ENCODE assay signal across 12 cellular contexts in the genomic region with DNA sequence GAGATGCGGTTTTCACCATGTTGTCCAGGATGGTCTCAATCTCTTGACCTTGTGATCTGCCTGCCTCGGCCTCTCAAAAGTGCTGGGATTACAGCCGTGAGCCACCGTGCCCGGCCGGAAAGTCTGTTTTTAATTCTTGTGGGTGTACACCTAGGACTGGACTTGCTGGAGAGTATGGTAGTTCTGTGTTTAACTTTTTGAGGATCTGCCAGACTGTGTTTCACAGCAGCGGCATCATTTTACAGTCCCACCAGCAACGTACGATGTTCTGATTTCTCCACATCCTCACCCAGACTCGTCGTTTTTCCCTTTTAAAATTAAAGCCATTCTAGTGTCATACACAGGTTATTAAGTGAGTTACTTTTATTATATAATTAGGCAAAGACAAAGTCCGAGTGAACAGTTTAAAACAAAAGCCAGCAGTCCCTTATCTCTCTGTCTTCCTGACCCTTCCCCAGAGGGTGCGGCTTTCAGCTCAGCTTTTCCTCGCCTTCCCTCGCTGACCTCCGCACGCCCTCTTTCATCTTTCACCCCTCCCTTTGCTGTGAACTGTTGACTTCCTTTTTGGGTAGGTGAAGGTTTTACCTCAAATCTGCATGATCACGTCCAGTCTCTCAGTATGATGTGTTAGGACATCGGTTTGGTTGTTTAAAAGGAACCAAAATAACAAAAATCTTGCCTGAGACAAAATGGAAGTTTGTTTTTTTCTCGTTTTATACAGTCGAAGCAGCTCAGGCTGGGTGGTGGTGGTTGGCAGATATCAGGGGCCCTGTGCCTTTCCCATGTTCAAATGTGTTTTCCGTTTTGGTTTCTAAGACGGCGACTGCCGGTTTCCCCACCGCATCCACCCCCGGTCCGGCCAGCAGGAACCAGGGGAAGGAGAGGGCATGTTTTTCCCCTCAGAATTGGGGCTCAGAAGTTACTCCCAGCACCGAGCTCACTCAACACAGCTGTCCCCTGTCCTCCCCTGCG. TPM values are rescaled to one million over a fixed set of nuclear protein-coding genes. Genes with fewer than 3 reads are reported as not detected.
A peak's percentile ranks its signal among the peaks of the same experiment; 100 is the strongest.
DNase-seq lines count a peak whose midpoint lies in the region; ATAC-seq and TF ChIP-seq lines count a peak whose summit lies in the region.
"Had no signal": no experiment of that assay in that cellular context is flagged by ENCODE, and none has a peak within 500 bp of the region (broad histone marks: within the 10 kb centered on the region; RNA-seq: fewer than 3 reads in every experiment).

No MANE protein-coding gene starts in this region.

- DNase-seq in GM12864 (ENCODE audit: low read depth) (peak; percentile 34), psoas muscle (no peak), glomerular visceral epithelial cell (ENCODE audit: extremely low spot score) (no peak), dorsolateral prefrontal cortex (no peak)
- DNase-seq in effector memory CD8-positive, alpha-beta T cell, result peak in 1 of 3 experiments; percentile 6
- DNase-seq in effector CD8-positive, alpha-beta T cell (lab: John Stamatoyannopoulos, UW), result no peak
- DNase-seq: EL, NCI-H774 had no signal

- H3K4me1 Mint-ChIP-seq in T-helper 1 cell treated with Interleukin-12 subunit alpha and Interleukin-12 subunit beta and Interleukin-4 antibody, amounts not matched to agents 30 μg/mL and 1 μg/mL, for 36 hours (ENCODE audit: low read depth), result peaks cover 19% of the 10 kb centered on the region
- peaks cover 9 to 10% of the 10 kb centered on the region in 2 donors for H3K4me1 Mint-ChIP-seq in effector memory CD8-positive, alpha-beta T cell (ENCODE audit: low read depth in 2 of 2)

- no peaks in the 10 kb centered on the region for H3K27me3 ChIP-seq in psoas muscle (ENCODE audit: insufficient read depth in 3 of 3, low read length in 2 of 3)
- no peaks in the 10 kb centered on the region for H3K27me3 ChIP-seq in dorsolateral prefrontal cortex

- H3K36me3 ChIP-seq in psoas muscle (ENCODE audit: insufficient read depth in 1 of 2, low read depth in 1 of 2), result peaks cover 0 to 83% of the 10 kb centered on the region in 2 donors

- ATAC-seq in effector memory CD8-positive, alpha-beta T cell (replicated peaks), result peak; percentile 76
- ATAC-seq in psoas muscle (no peak), GM19455 (IDR thresholded peaks at IDR 0.05; ENCODE audit: unreplicated experiment) (no peak)

- H3K4me1 ChIP-seq in psoas muscle, result no peaks in the 10 kb centered on the region

- no peaks in the 10 kb centered on the region for H3K27me3 Mint-ChIP-seq in T-helper 1 cell treated with Interleukin-12 subunit alpha and Interleukin-12 subunit beta and Interleukin-4 antibody, amounts not matched to agents 30 μg/mL and 1 μg/mL, for 36 hours (ENCODE audit: low read depth)
- no peaks in the 10 kb centered on the region for H3K27me3 Mint-ChIP-seq in effector memory CD8-positive, alpha-beta T cell

- TF ChIP-seq CTCF in GM12864 (IDR thresholded peaks at IDR 0.05; ENCODE audit: low read depth, low read length, missing control alignments), result no peak
- TF ChIP-seq CTCF in psoas muscle (IDR thresholded peaks at IDR 0.05), result no peak
- TF ChIP-seq CTCF in dorsolateral prefrontal cortex (IDR thresholded peaks at IDR 0.05 in 54 of 56, conservative IDR thresholded peaks at IDR 0.05 in 2 of 56; ENCODE audit: low read depth in 1 of 56, partially characterized antibody in 56 of 56), result no peak

- H3K27ac ChIP-seq in psoas muscle (no peak overlapping the region), dorsolateral prefrontal cortex (peak overlapping the region in 1 of 59 donors; percentile 14)
- H3K27ac ChIP-seq: VCaP had no signal

- peaks cover 6% of the 10 kb centered on the region for H3K36me3 Mint-ChIP-seq in T-helper 1 cell treated with Interleukin-12 subunit alpha and Interleukin-12 subunit beta and Interleukin-4 antibody, amounts not matched to agents 30 μg/mL and 1 μg/mL, for 36 hours (ENCODE audit: low read depth)
- peaks cover 13% of the 10 kb centered on the region for H3K36me3 Mint-ChIP-seq in effector memory CD8-positive, alpha-beta T cell (ENCODE audit: insufficient read depth)

- H3K4me3 Mint-ChIP-seq in T-helper 1 cell treated with Interleukin-12 subunit alpha and Interleukin-12 subunit beta and Interleukin-4 antibody, amounts not matched to agents 30 μg/mL and 1 μg/mL, for 36 hours, result peak overlapping the region; percentile 67
- H3K4me3 Mint-ChIP-seq in effector memory CD8-positive, alpha-beta T cell, result peak overlapping the region; percentile 77 to 80

- H3K9me3 Mint-ChIP-seq in T-helper 1 cell treated with Interleukin-12 subunit alpha and Interleukin-12 subunit beta and Interleukin-4 antibody, amounts not matched to agents 30 μg/mL and 1 μg/mL, for 36 hours, result no peaks in the 10 kb centered on the region
- no peaks in the 10 kb centered on the region for H3K9me3 Mint-ChIP-seq in effector memory CD8-positive, alpha-beta T cell

- 67 to 73% (median 69%) methylated on average over 30 of the region's 30 CpGs for WGBS in psoas muscle, 3 donors

- H3K27ac Mint-ChIP-seq in T-helper 1 cell treated with Interleukin-12 subunit alpha and Interleukin-12 subunit beta and Interleukin-4 antibody, amounts not matched to agents 30 μg/mL and 1 μg/mL, for 36 hours, result peak overlapping the region; percentile 78
- peak overlapping the region; percentile 90 to 91 for H3K27ac Mint-ChIP-seq in effector memory CD8-positive, alpha-beta T cell

- intact Hi-C loops in psoas muscle (cut with DNase I) (no loop called here), dorsolateral prefrontal cortex (cut with DNase I) (no loop called here)

- H3K4me3 ChIP-seq in GM12864 (ENCODE audit: low read depth, low read length), result peak overlapping the region; percentile 23
- peak overlapping the region; percentile 28 for H3K4me3 ChIP-seq in psoas muscle
- no peak overlapping the region for H3K4me3 ChIP-seq in dorsolateral prefrontal cortex

- no peaks in the 10 kb centered on the region for H3K9me3 ChIP-seq in psoas muscle

RNA-seq across cellular contexts. Expression of a gene that starts 18.0 kb away (rescaled TPM):
- total RNA-seq in psoas muscle, result 100 to 1,000 TPM; 108 to 154 (median 120) TPM
- polyA plus RNA-seq in psoas muscle, result 100 to 1,000 TPM in 1 of 3 donors, 10 to 100 TPM in 2; 54.2 to 198 (median 98.4) TPM
- 10 to 100 TPM; 26.6 to 97.4 (median 44.0) TPM for total RNA-seq in dorsolateral prefrontal cortex

RNA-seq across cellular contexts. Expression of a gene that starts 23.1 kb away (rescaled TPM):
- 1 to 10 TPM in 3 of 4 donors, under 1 TPM in 1; 0.92 to 2.6 (median 1.3) TPM for total RNA-seq in psoas muscle
- polyA plus RNA-seq in psoas muscle, result under 1 TPM; 0.20 to 0.69 (median 0.46) TPM
- 100 to 1,000 TPM in 11 of 120 experiments, 10 to 100 TPM in 109; 36.1 to 127 (median 67.0) TPM for total RNA-seq in dorsolateral prefrontal cortex

RNA-seq across cellular contexts. Expression of a gene that starts 23.4 kb away (rescaled TPM):
- total RNA-seq in psoas muscle (10 to 100 TPM; 23.8 to 30.3 (median 27.1) TPM), dorsolateral prefrontal cortex (100 to 1,000 TPM in 115 of 120 experiments, 10 to 100 TPM in 5; 88.8 to 191 (median 130) TPM)
- polyA plus RNA-seq in psoas muscle, result 10 to 100 TPM; 36.3 to 58.9 (median 36.7) TPM

RNA-seq across cellular contexts. Expression of a gene that starts 27.7 kb away (rescaled TPM):
- total RNA-seq in psoas muscle (1 to 10 TPM in 1 of 4 donors, under 1 TPM in 2, not detected in 1; 0.59 to 4.1 (median 0.69) TPM), dorsolateral prefrontal cortex (100 to 1,000 TPM in 114 of 120 experiments, 10 to 100 TPM in 6; 59.2 to 224 (median 146) TPM)
- under 1 TPM; 0.12 to 0.28 (median 0.13) TPM for polyA plus RNA-seq in psoas muscle
- total RNA-seq: lower leg skin had no signal

RNA-seq across cellular contexts. Expression of a gene that starts 30.3 kb away (rescaled TPM):
- under 1 TPM in 1 of 4 donors, not detected in 3; 0.90 TPM for total RNA-seq in psoas muscle
- under 1 TPM in 2 of 3 donors, not detected in 1; 0.08 to 0.14 TPM for polyA plus RNA-seq in psoas muscle
- total RNA-seq in dorsolateral prefrontal cortex, result 100 to 1,000 TPM in 4 of 120 experiments, 10 to 100 TPM in 116; 26.8 to 130 (median 56.6) TPM

Comparison
In these comparisons a context has a peak if more than half of its experiments do, and no peak if none do; other contexts are left out.
1. H3K4me3 ChIP-seq: peak in GM12864 (single experiment) and psoas muscle (single experiment); none in dorsolateral prefrontal cortex (0 of 59).
2. RNA of a gene that starts 23.1 kb away (total RNA-seq): 36.1 to 127 TPM in dorsolateral prefrontal cortex; 0.92 to 2.6 TPM in psoas muscle; every median in the first group is over 10 times any median in the second.